ENCODE assay signal across 21 cellular contexts in genomic region chr6:160284575-160284974, GRCh38. TPM values are rescaled to one million over a fixed set of nuclear protein-coding genes. Genes with fewer than 3 reads are reported as not detected.
DNase-seq lines count a peak whose midpoint lies in the region; ATAC-seq and TF ChIP-seq lines count a peak whose summit lies in the region.
"Had no signal": no experiment of that assay in that cellular context is flagged by ENCODE, and none has a peak within 500 bp of the region (broad histone marks: within the 10 kb centered on the region; RNA-seq: fewer than 3 reads in every experiment).

No MANE protein-coding gene starts in this region.

- CTCF ChIA-PET in WTC11 (lab: Charles Lee): no interaction called here

- H3K9me3 Mint-ChIP-seq in WTC11 (peaks cover 33% of the 10 kb centered on the region), endodermal cell (peaks cover 21% of the 10 kb centered on the region)
- H3K9me3 Mint-ChIP-seq in naive thymus-derived CD8-positive, alpha-beta T cell: peaks cover 0 to 11% (median 0%) of the 10 kb centered on the region in 9 donors
- H3K9me3 Mint-ChIP-seq: CD8-positive, alpha-beta memory T cell had no signal

- H3K18ac ChIP-seq in mesendoderm (ENCODE audit: low read length): no peak overlapping the region

- no peak overlapping the region for H3K4me2 ChIP-seq in mesendoderm (ENCODE audit: low read length)
- H3K4me2 ChIP-seq in smooth muscle cell: no peak overlapping the region
- H3K4me2 ChIP-seq: BLaER1 had no signal

- H3K4me3 ChIP-seq in endodermal cell (ENCODE audit: low read length): peak overlapping the region; percentile 74
- H3K4me3 ChIP-seq in mesendoderm (ENCODE audit: low read length): no peak overlapping the region
- H3K4me3 ChIP-seq in smooth muscle cell: no peak overlapping the region
- H3K4me3 ChIP-seq: BLaER1 had no signal

- H4K20me1 ChIP-seq in smooth muscle cell (ENCODE audit: low read depth): no peaks in the 10 kb centered on the region
- H4K20me1 ChIP-seq: BLaER1 had no signal

- 60 to 94% methylated on average over 1 to 2 of the region's 2 CpGs for WGBS in endodermal cell (ENCODE audit: insufficient coverage in 1 of 2, insufficient read length in 1 of 2), 2 experiments
- no CpG with 5 or more reads among the region's 2 CpGs for WGBS in mesendoderm (ENCODE audit: extremely low coverage, insufficient coverage, low lambda C conversion rate)
- 98% methylated on average over 2 of the region's 2 CpGs for WGBS in smooth muscle cell (ENCODE audit: low lambda C conversion rate)

- no peak overlapping the region for H3K56ac ChIP-seq in mesendoderm (ENCODE audit: low read length)

- H3K27me3 ChIP-seq in endodermal cell (ENCODE audit: control insufficient read depth, insufficient read depth, low read length, poor library complexity, severe bottlenecking) (no peaks in the 10 kb centered on the region), mesendoderm (ENCODE audit: insufficient read depth, low read length, poor library complexity) (no peaks in the 10 kb centered on the region), smooth muscle cell (ENCODE audit: low read depth) (no peaks in the 10 kb centered on the region)
- H3K27me3 ChIP-seq: BE2C, BLaER1 had no signal

- H3K4me3 Mint-ChIP-seq in WTC11 (no peak overlapping the region), endodermal cell (no peak overlapping the region)
- no peak overlapping the region for H3K4me3 Mint-ChIP-seq in naive thymus-derived CD8-positive, alpha-beta T cell
- H3K4me3 Mint-ChIP-seq: CD14-positive monocyte; CD4-positive, alpha-beta memory T cell; CD4-positive, CD25-positive, alpha-beta regulatory T cell; CD8-positive, alpha-beta memory T cell had no signal

- H3K9ac ChIP-seq in endodermal cell (ENCODE audit: extremely low read depth, low read length, poor library complexity, severe bottlenecking) (no peak overlapping the region), mesendoderm (ENCODE audit: low read length) (no peak overlapping the region), smooth muscle cell (ENCODE audit: low read depth) (no peak overlapping the region)
- H3K9ac ChIP-seq: BLaER1 had no signal

- H3K9me3 ChIP-seq in endodermal cell (ENCODE audit: control insufficient read depth, low read length) (peaks cover 24% of the 10 kb centered on the region), smooth muscle cell (replicated peaks; ENCODE audit: low read depth) (no peaks in the 10 kb centered on the region)
- H3K9me3 ChIP-seq: BE2C, BLaER1 had no signal

- H3K36me3 Mint-ChIP-seq in WTC11: peaks cover 8% of the 10 kb centered on the region
- H3K36me3 Mint-ChIP-seq in endodermal cell (ENCODE audit: low read depth): peaks cover 7% of the 10 kb centered on the region
- H3K36me3 Mint-ChIP-seq in naive thymus-derived CD8-positive, alpha-beta T cell: peaks cover 0 to 5% (median 2%) of the 10 kb centered on the region in 3 donors
- H3K36me3 Mint-ChIP-seq: CD14-positive monocyte; CD4-positive, alpha-beta memory T cell; CD4-positive, CD25-positive, alpha-beta regulatory T cell; CD8-positive, alpha-beta memory T cell had no signal

- POLR2A ChIA-PET in WTC11 (lab: Charles Lee): no interaction called here
- POLR2A ChIA-PET in naive thymus-derived CD8-positive, alpha-beta T cell (lab: Charles Lee): interaction anchor here (0.6 kb wide), 1 partner anchor 289 kb away, joined by 5 read pairs; no protein-coding TSS in a partner anchor

- no peak overlapping the region for H2BK120ac ChIP-seq in mesendoderm (ENCODE audit: low read depth, low read length)

- H3K4me1 ChIP-seq in endodermal cell (ENCODE audit: control insufficient read depth, insufficient read depth, low read length): no peaks in the 10 kb centered on the region
- H3K4me1 ChIP-seq in mesendoderm (ENCODE audit: control insufficient read depth, low read depth, low read length): no peaks in the 10 kb centered on the region
- peaks cover 7% of the 10 kb centered on the region for H3K4me1 ChIP-seq in smooth muscle cell (ENCODE audit: low read depth)
- H3K4me1 ChIP-seq: BE2C, BLaER1 had no signal

- ATAC-seq in WTC11 (no peak), GM19452 (IDR thresholded peaks at IDR 0.05; ENCODE audit: unreplicated experiment) (no peak)
- no peak for ATAC-seq in naive thymus-derived CD8-positive, alpha-beta T cell

- no peak overlapping the region for H4K8ac ChIP-seq in mesendoderm (ENCODE audit: low read depth, low read length)

- DNase-seq in WTC11 (ENCODE audit: low spot score): no peak
- no peak for DNase-seq in endodermal cell
- DNase-seq in mesendoderm: no peak
- no peak for DNase-seq in smooth muscle cell (lab: John Stamatoyannopoulos, UW; ENCODE audit: unreplicated experiment)
- no peak for DNase-seq in Kasumi-1 (lab: John Stamatoyannopoulos, UW)
- DNase-seq in naive thymus-derived CD8-positive, alpha-beta T cell: no peak
- DNase-seq: 8988T; ACHN; BE2C; C1 segment of cervical spinal cord; CD4-positive, alpha-beta memory T cell; CD4-positive, CD25-positive, alpha-beta regulatory T cell; CD8-positive, alpha-beta memory T cell; COR-L47; DMS79 treated with DMSO at 0.1 percent for 48 hours; GF-D8 had no signal

- H3K27ac ChIP-seq in endodermal cell (ENCODE audit: low read depth, low read length) (no peak overlapping the region), mesendoderm (ENCODE audit: low read depth, low read length) (no peak overlapping the region), smooth muscle cell (ENCODE audit: low read depth) (peak overlapping the region; percentile 82)
- H3K27ac ChIP-seq: BLaER1 had no signal

- H3K27ac Mint-ChIP-seq in WTC11 (no peak overlapping the region), endodermal cell (no peak overlapping the region)
- no peak overlapping the region for H3K27ac Mint-ChIP-seq in naive thymus-derived CD8-positive, alpha-beta T cell
- H3K27ac Mint-ChIP-seq: CD14-positive monocyte; CD4-positive, alpha-beta memory T cell; CD4-positive, CD25-positive, alpha-beta regulatory T cell; CD8-positive, alpha-beta memory T cell had no signal

- H3K4me1 Mint-ChIP-seq in WTC11: peaks cover 21% of the 10 kb centered on the region
- peaks cover 33% of the 10 kb centered on the region for H3K4me1 Mint-ChIP-seq in endodermal cell
- H3K4me1 Mint-ChIP-seq in naive thymus-derived CD8-positive, alpha-beta T cell: no peaks in the 10 kb centered on the region
- H3K4me1 Mint-ChIP-seq: CD14-positive monocyte; CD4-positive, CD25-positive, alpha-beta regulatory T cell; CD8-positive, alpha-beta memory T cell had no signal

- no peaks in the 10 kb centered on the region for H3K79me2 ChIP-seq in mesendoderm (ENCODE audit: control insufficient read depth, insufficient read depth, low read length)
- no peaks in the 10 kb centered on the region for H3K79me2 ChIP-seq in smooth muscle cell (ENCODE audit: low read depth)

- no peak overlapping the region for H2BK5ac ChIP-seq in mesendoderm (ENCODE audit: low read length)

- no peaks in the 10 kb centered on the region for H3K36me3 ChIP-seq in endodermal cell (ENCODE audit: control insufficient read depth, insufficient read depth, low read length)
- no peaks in the 10 kb centered on the region for H3K36me3 ChIP-seq in mesendoderm (ENCODE audit: control insufficient read depth, insufficient read depth, low read length)
- no peaks in the 10 kb centered on the region for H3K36me3 ChIP-seq in smooth muscle cell (ENCODE audit: low read depth)
- H3K36me3 ChIP-seq: BE2C, BLaER1 had no signal

- no peak for TF ChIP-seq CTCF in WTC11 (IDR thresholded peaks at IDR 0.05)
- no peak for TF ChIP-seq CTCF in endodermal cell (conservative IDR thresholded peaks at IDR 0.05)
- TF ChIP-seq CTCF in smooth muscle cell (IDR thresholded peaks at IDR 0.05; ENCODE audit: borderline replicate concordance, insufficient read depth, poor library complexity, severe bottlenecking): no peak

- H4K5ac ChIP-seq in mesendoderm (ENCODE audit: low read length): no peak overlapping the region

- peak overlapping the region; percentile 36 for H2BK15ac ChIP-seq in mesendoderm (replicated peaks; ENCODE audit: low read depth)

- H3K27me3 Mint-ChIP-seq in WTC11 (ENCODE audit: low read depth): peaks cover 2% of the 10 kb centered on the region; the same call in 1 of the 2 replicates
- no peaks in the 10 kb centered on the region for H3K27me3 Mint-ChIP-seq in endodermal cell (ENCODE audit: insufficient read depth)
- peaks cover 12 to 55% (median 35%) of the 10 kb centered on the region in 5 donors for H3K27me3 Mint-ChIP-seq in naive thymus-derived CD8-positive, alpha-beta T cell

- no peak overlapping the region for H2AFZ ChIP-seq in smooth muscle cell (ENCODE audit: low read depth)

- H3F3A ChIP-seq in smooth muscle cell (ENCODE audit: low read depth): no peaks in the 10 kb centered on the region

- H3K23ac ChIP-seq in mesendoderm (ENCODE audit: low read length): no peak overlapping the region

- no peaks in the 10 kb centered on the region for H3K79me1 ChIP-seq in mesendoderm (ENCODE audit: low read length)

- H2AK5ac ChIP-seq in mesendoderm (ENCODE audit: low read length): no peak overlapping the region

- H3K4ac ChIP-seq in mesendoderm (ENCODE audit: low read depth, low read length): no peak overlapping the region

TF ChIP-seq in WTC11, 78 proteins besides CTCF, POLR2A, EP300 and RAD21:
- TF ChIP-seq ZNF317 (CRISPR knock-in tag; IDR thresholded peaks at IDR 0.05; ENCODE audit: borderline replicate concordance, low read depth) (peak; percentile 87), RORB (CRISPR knock-in tag; IDR thresholded peaks at IDR 0.05) (no peak)
- TF ChIP-seq, protein P1, sequence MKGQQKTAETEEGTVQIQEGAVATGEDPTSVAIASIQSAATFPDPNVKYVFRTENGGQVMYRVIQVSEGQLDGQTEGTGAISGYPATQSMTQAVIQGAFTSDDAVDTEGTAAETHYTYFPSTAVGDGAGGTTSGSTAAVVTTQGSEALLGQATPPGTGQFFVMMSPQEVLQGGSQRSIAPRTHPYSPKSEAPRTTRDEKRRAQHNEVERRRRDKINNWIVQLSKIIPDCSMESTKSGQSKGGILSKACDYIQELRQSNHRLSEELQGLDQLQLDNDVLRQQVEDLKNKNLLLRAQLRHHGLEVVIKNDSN (CRISPR knock-in tag; IDR thresholded peaks at IDR 0.05): no peak

RNA-seq across cellular contexts. Expression of gene SLC22A2, which starts 26.0 kb away (rescaled TPM):
- total RNA-seq in WTC11 (2021) (0.44 to 0.96 TPM (median 0.78 TPM) in 3 replicates), endodermal cell (under 1 TPM; 0.64 to 1.00 TPM), smooth muscle cell (3.5 and 7.0 TPM in 2 replicates)
- not detected for polyA plus RNA-seq in endodermal cell (2013, experiment 1 of 2)
- not detected for polyA plus RNA-seq in endodermal cell (2013, experiment 2 of 2)
- 2.3 TPM for polyA plus RNA-seq in mesendoderm (2013, experiment 1 of 2)
- polyA plus RNA-seq in mesendoderm (2013, experiment 2 of 2): 2.2 TPM
- 5.8 and 7.0 TPM in 2 replicates for polyA plus RNA-seq in smooth muscle cell
- total RNA-seq in naive thymus-derived CD8-positive, alpha-beta T cell: not detected
- polyA plus RNA-seq in naive thymus-derived CD8-positive, alpha-beta T cell: not detected
- total RNA-seq: A673; CD4-positive, alpha-beta memory T cell; CD4-positive, CD25-positive, alpha-beta regulatory T cell; CD8-positive, alpha-beta memory T cell had no signal
- polyA plus RNA-seq: AG04450; CD14-positive monocyte; CD4-positive, alpha-beta memory T cell; CD4-positive, CD25-positive, alpha-beta regulatory T cell; CD8-positive, alpha-beta memory T cell had no signal
